28 cellular contexts compared by ENCODE assay signal in the genomic region with DNA sequence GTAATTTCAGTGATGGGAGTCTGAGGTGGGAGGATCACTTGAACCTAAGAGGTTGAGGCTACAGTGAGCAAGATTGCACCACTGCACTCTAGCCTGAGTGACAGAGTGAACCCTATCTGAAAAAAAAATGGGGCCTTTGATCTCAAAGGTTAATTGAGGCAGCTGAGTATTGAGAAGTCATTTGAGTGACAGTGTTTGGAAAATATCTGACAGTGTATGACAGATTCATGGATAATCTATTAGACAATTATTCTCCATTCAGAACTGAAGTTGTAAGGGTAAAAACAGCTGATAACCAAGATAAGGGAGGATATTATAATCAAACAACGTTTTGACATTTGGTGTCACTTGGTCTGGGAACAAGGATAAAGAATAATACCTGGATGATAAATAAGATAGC.
"Had no signal": no experiment of that assay in that cellular context is flagged by ENCODE, and none has a peak within 500 bp of the region (broad histone marks: within the 10 kb centered on the region; RNA-seq: fewer than 3 reads in every experiment).

No MANE protein-coding gene starts in this region.

- H3K27me3 Mint-ChIP-seq: stimulated activated memory B cell treated with anti-CD40 and anti-IgM and Interleukin-4, amounts not matched to agents 10 μg/mL and 1 μg/mL and 100 μg/mL, for 72 hours; stimulated activated naive B cell treated with anti-CD40 and anti-IgM and Interleukin-4, amounts not matched to agents 10 μg/mL and 1 μg/mL and 100 μg/mL, for 72 hours; stimulated activated naive CD8-positive, alpha-beta T cell treated with anti-CD3 and anti-CD28 coated beads, Interleukin-15, amount 100 ng/mL, for 72 hours; stimulated activated naive CD8-positive, alpha-beta T cell treated with anti-CD3 and anti-CD28 coated beads, Interleukin-15, Interleukin-2, amounts not matched to agents 100 ng/mL and 50 ng/mL, for 24 hours; type B pancreatic cell had no signal

- H3K4me1 ChIP-seq: stomach, suprapubic skin, testis, transverse colon, uterus, vagina had no signal

- H3K36me3 ChIP-seq: stomach, suprapubic skin, thoracic aorta, thyroid gland, tibial artery, transverse colon, upper lobe of left lung, upper lobe of right lung, uterus, vagina had no signal

- H3K27me3 ChIP-seq: stomach, suprapubic skin, testis, thyroid gland, tibial artery, transverse colon, upper lobe of left lung, upper lobe of right lung, uterus, vagina had no signal

- H3K4me3 ChIP-seq: stomach, suprapubic skin, testis, thoracic aorta, thyroid gland, tibial artery, transverse colon, upper lobe of left lung, upper lobe of right lung, uterus, vagina had no signal

- H3K27ac ChIP-seq: stomach, suprapubic skin, testis, thoracic aorta, thyroid gland, tibial artery, transverse colon, upper lobe of left lung, upper lobe of right lung, uterus, vagina had no signal

- ATAC-seq: stimulated activated effector memory CD8-positive, alpha-beta T cell treated with anti-CD3 and anti-CD28 coated beads, Interleukin-12 subunit alpha, Interleukin-12 subunit beta, amount 100 ng/mL, for 72 hours; stimulated activated memory B cell treated with anti-CD40 and anti-IgM and Interleukin-4, amounts not matched to agents 10 μg/mL and 1 μg/mL and 100 μg/mL, for 72 hours; stimulated activated naive B cell treated with anti-CD40 and anti-IgM and Interleukin-4, amounts not matched to agents 10 μg/mL and 1 μg/mL and 100 μg/mL, for 72 hours; stimulated activated naive CD8-positive, alpha-beta T cell treated with anti-CD3 and anti-CD28 coated beads, Interleukin-15, amount 100 ng/mL, for 72 hours; stimulated activated naive CD8-positive, alpha-beta T cell treated with anti-CD3 and anti-CD28 coated beads, Interleukin-15, Interleukin-2, amounts not matched to agents 100 U/mL and 50 U/mL, for 24 hours; upper lobe of right lung had no signal

- H3K27ac Mint-ChIP-seq: stimulated activated effector memory CD8-positive, alpha-beta T cell treated with anti-CD3 and anti-CD28 coated beads, Interleukin-12 subunit alpha, Interleukin-12 subunit beta, amount 100 ng/mL, for 72 hours; stimulated activated memory B cell treated with anti-CD40 and anti-IgM and Interleukin-4, amounts not matched to agents 10 μg/mL and 1 μg/mL and 100 μg/mL, for 72 hours; stimulated activated naive B cell treated with anti-CD40 and anti-IgM and Interleukin-4, amounts not matched to agents 10 μg/mL and 1 μg/mL and 100 μg/mL, for 72 hours; stimulated activated naive CD8-positive, alpha-beta T cell treated with anti-CD3 and anti-CD28 coated beads, Interleukin-15, amount 100 ng/mL, for 72 hours; stimulated activated naive CD8-positive, alpha-beta T cell treated with anti-CD3 and anti-CD28 coated beads, Interleukin-15, Interleukin-2, amounts not matched to agents 100 ng/mL and 50 ng/mL, for 24 hours; type B pancreatic cell had no signal

- DNase-seq: stimulated activated CD4-positive, alpha-beta T cell treated with anti-CD3 and anti-CD28 coated beads, Interleukin-2, amount 100 ng/mL, for 24 hours; stimulated activated CD4-positive, alpha-beta T cell treated with anti-CD3 and anti-CD28 coated beads, Interleukin-2, amount 100 ng/mL, for 48 hours; stimulated activated CD4-positive, alpha-beta T cell treated with anti-CD3 and anti-CD28 coated beads, Interleukin-4, amount 100 ng/mL, for 1 hour; stimulated activated CD4-positive, alpha-beta T cell treated with anti-CD3 and anti-CD28 coated beads, Interleukin-4, amount 100 ng/mL, for 24 hours; stimulated activated CD4-positive, alpha-beta T cell treated with anti-CD3 and anti-CD28 coated beads, Interleukin-4, amount 100 ng/mL, for 4 hours; stimulated activated CD8-positive, alpha-beta memory T cell treated with anti-CD3 and anti-CD28 coated beads, Interleukin-4, amount 100 ng/mL, for 48 hours; stimulated activated naive B cell treated with anti-CD40 and anti-IgM and Interleukin-4, amounts not matched to agents 10 μg/mL and 1 μg/mL and 100 μg/mL, for 72 hours; stimulated activated naive CD4-positive, alpha-beta T cell; stimulated activated naive CD4-positive, alpha-beta T cell treated with Interleukin-2 at 50 U/mL for 16 hours; stimulated activated naive CD8-positive, alpha-beta T cell treated with anti-CD3 and anti-CD28 coated beads, Interleukin-15, amount 100 ng/mL, for 72 hours; stimulated activated naive CD8-positive, alpha-beta T cell treated with anti-CD3 and anti-CD28 coated beads, Interleukin-15, Interleukin-2, amounts not matched to agents 100 U/mL and 50 U/mL, for 24 hours; stomach; substantia nigra; testis; thyroid gland; tibial artery; transverse colon; trophoblast cell; upper lobe of left lung; upper lobe of right lung; uterus had no signal

- H3K36me3 Mint-ChIP-seq: stimulated activated effector memory CD8-positive, alpha-beta T cell treated with anti-CD3 and anti-CD28 coated beads, Interleukin-12 subunit alpha, Interleukin-12 subunit beta, amount 100 ng/mL, for 72 hours; stimulated activated memory B cell treated with anti-CD40 and anti-IgM and Interleukin-4, amounts not matched to agents 10 μg/mL and 1 μg/mL and 100 μg/mL, for 72 hours; stimulated activated naive B cell treated with anti-CD40 and anti-IgM and Interleukin-4, amounts not matched to agents 10 μg/mL and 1 μg/mL and 100 μg/mL, for 72 hours; type B pancreatic cell had no signal

- H3K9me3 ChIP-seq: stomach, suprapubic skin, testis, thoracic aorta, thyroid gland, tibial artery, transverse colon, upper lobe of left lung, upper lobe of right lung, uterus, vagina had no signal

- H3K4me1 Mint-ChIP-seq: stimulated activated effector memory CD8-positive, alpha-beta T cell treated with anti-CD3 and anti-CD28 coated beads, Interleukin-12 subunit alpha, Interleukin-12 subunit beta, amount 100 ng/mL, for 72 hours; stimulated activated memory B cell treated with anti-CD40 and anti-IgM and Interleukin-4, amounts not matched to agents 10 μg/mL and 1 μg/mL and 100 μg/mL, for 72 hours; stimulated activated naive CD8-positive, alpha-beta T cell treated with anti-CD3 and anti-CD28 coated beads, Interleukin-15, amount 100 ng/mL, for 72 hours had no signal

- H3K9me3 Mint-ChIP-seq: stimulated activated memory B cell treated with anti-CD40 and anti-IgM and Interleukin-4, amounts not matched to agents 10 μg/mL and 1 μg/mL and 100 μg/mL, for 72 hours; stimulated activated naive B cell treated with anti-CD40 and anti-IgM and Interleukin-4, amounts not matched to agents 10 μg/mL and 1 μg/mL and 100 μg/mL, for 72 hours; stimulated activated naive CD8-positive, alpha-beta T cell treated with anti-CD3 and anti-CD28 coated beads, Interleukin-15, amount 100 ng/mL, for 72 hours; stimulated activated naive CD8-positive, alpha-beta T cell treated with anti-CD3 and anti-CD28 coated beads, Interleukin-15, Interleukin-2, amounts not matched to agents 100 ng/mL and 50 ng/mL, for 24 hours; type B pancreatic cell had no signal

- H3K4me3 Mint-ChIP-seq: stimulated activated effector memory CD8-positive, alpha-beta T cell treated with anti-CD3 and anti-CD28 coated beads, Interleukin-12 subunit alpha, Interleukin-12 subunit beta, amount 100 ng/mL, for 72 hours; stimulated activated memory B cell treated with anti-CD40 and anti-IgM and Interleukin-4, amounts not matched to agents 10 μg/mL and 1 μg/mL and 100 μg/mL, for 72 hours; stimulated activated naive B cell treated with anti-CD40 and anti-IgM and Interleukin-4, amounts not matched to agents 10 μg/mL and 1 μg/mL and 100 μg/mL, for 72 hours; stimulated activated naive CD8-positive, alpha-beta T cell treated with anti-CD3 and anti-CD28 coated beads, Interleukin-15, amount 100 ng/mL, for 72 hours; stimulated activated naive CD8-positive, alpha-beta T cell treated with anti-CD3 and anti-CD28 coated beads, Interleukin-15, Interleukin-2, amounts not matched to agents 100 ng/mL and 50 ng/mL, for 24 hours; type B pancreatic cell had no signal
